16 cellular contexts compared by ENCODE assay signal in the genomic region with DNA sequence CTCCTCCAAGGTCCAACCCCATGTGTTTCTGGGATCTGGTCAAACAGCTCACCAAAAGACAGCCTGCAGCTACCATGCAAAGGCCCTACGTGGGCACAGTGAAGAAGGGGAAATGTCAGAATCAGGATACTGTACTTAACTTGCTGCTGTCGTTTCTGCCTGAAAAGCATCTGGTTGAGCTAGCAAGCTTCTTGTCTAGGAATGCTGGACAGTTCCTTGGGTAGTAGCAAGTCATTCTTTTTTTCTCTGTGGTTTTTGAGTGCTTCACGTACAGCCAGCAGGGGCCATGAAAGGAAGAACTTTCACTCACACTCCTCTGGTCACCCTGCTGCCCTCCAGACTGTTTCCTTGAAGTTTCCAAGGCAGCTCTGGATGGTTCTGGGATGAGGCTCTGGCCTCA. TPM values are rescaled to one million over a fixed set of nuclear protein-coding genes. Genes with fewer than 3 reads are reported as not detected.
DNase-seq lines count a peak whose midpoint lies in the region; ATAC-seq and TF ChIP-seq lines count a peak whose summit lies in the region.
"Had no signal": no experiment of that assay in that cellular context is flagged by ENCODE, and none has a peak within 500 bp of the region (broad histone marks: within the 10 kb centered on the region; RNA-seq: fewer than 3 reads in every experiment).

No MANE protein-coding gene starts in this region.

- H3K4me3 ChIP-seq in gastroesophageal sphincter: no peak overlapping the region
- H3K4me3 ChIP-seq: coronary artery, skin epidermis had no signal

- H3K27me3 Mint-ChIP-seq in CD4-positive, alpha-beta T cell: no peaks in the 10 kb centered on the region
- H3K27me3 Mint-ChIP-seq in activated CD8-positive, alpha-beta T cell treated with anti-CD3 and anti-CD28 coated beads, Interleukin-2, amount 10 ng/mL, durations not matched to agents 7 days and 5 days (ENCODE audit: low read depth): no peaks in the 10 kb centered on the region
- H3K27me3 Mint-ChIP-seq: activated CD4-positive, alpha-beta memory T cell treated with anti-CD3 and anti-CD28 coated beads, Interleukin-2, amount 10 ng/mL, durations not matched to agents 7 days and 5 days had no signal

- peaks cover 0 to 26% of the 10 kb centered on the region in 2 donors for H3K36me3 ChIP-seq in gastroesophageal sphincter

- ATAC-seq in CD4-positive, alpha-beta T cell (ENCODE audit: poor library complexity): no peak
- ATAC-seq in gastroesophageal sphincter (no peak), HG03039 (IDR thresholded peaks at IDR 0.05; ENCODE audit: unreplicated experiment) (no peak)
- ATAC-seq in activated CD8-positive, alpha-beta T cell treated with anti-CD3 and anti-CD28 coated beads, Interleukin-2, amount 10 ng/mL, durations not matched to agents 7 days and 5 days: no peak
- ATAC-seq: foreskin keratinocyte had no signal

- no peak for TF ChIP-seq CTCF in CD4-positive, alpha-beta T cell (IDR thresholded peaks at IDR 0.05)
- TF ChIP-seq CTCF in gastroesophageal sphincter (IDR thresholded peaks at IDR 0.05): no peak

- TF ChIP-seq EP300 in Ishikawa (IDR thresholded peaks at IDR 0.05; ENCODE audit: borderline replicate concordance) (no peak), gastroesophageal sphincter (IDR thresholded peaks at IDR 0.05) (no peak)

- peaks cover 84% of the 10 kb centered on the region for H3K4me1 Mint-ChIP-seq in CD4-positive, alpha-beta T cell (ENCODE audit: low read depth)
- H3K4me1 Mint-ChIP-seq in activated CD8-positive, alpha-beta T cell treated with anti-CD3 and anti-CD28 coated beads, Interleukin-2, amount 10 ng/mL, durations not matched to agents 7 days and 5 days (ENCODE audit: low read depth): peaks cover 66% of the 10 kb centered on the region

- no peaks in the 10 kb centered on the region for H3K9me3 ChIP-seq in CD4-positive, alpha-beta T cell (ENCODE audit: control insufficient read depth, low read length)
- H3K9me3 ChIP-seq in gastroesophageal sphincter: no peaks in the 10 kb centered on the region

- no peak for TF ChIP-seq RAD21 in Ishikawa (IDR thresholded peaks at IDR 0.05; ENCODE audit: low read depth)

- H3K27me3 ChIP-seq in CD4-positive, alpha-beta T cell (ENCODE audit: control insufficient read depth, insufficient read depth, low read length): no peaks in the 10 kb centered on the region
- no peaks in the 10 kb centered on the region for H3K27me3 ChIP-seq in gastroesophageal sphincter
- H3K27me3 ChIP-seq: foreskin keratinocyte had no signal

- peaks cover 0 to 59% (median 25%) of the 10 kb centered on the region in 3 donors for H3K4me1 ChIP-seq in gastroesophageal sphincter

- H3K4me3 Mint-ChIP-seq in CD4-positive, alpha-beta T cell: peak overlapping the region; percentile 42
- no peak overlapping the region for H3K4me3 Mint-ChIP-seq in activated CD8-positive, alpha-beta T cell treated with anti-CD3 and anti-CD28 coated beads, Interleukin-2, amount 10 ng/mL, durations not matched to agents 7 days and 5 days
- H3K4me3 Mint-ChIP-seq: activated CD4-positive, alpha-beta memory T cell treated with anti-CD3 and anti-CD28 coated beads, Interleukin-2, amount 10 ng/mL, durations not matched to agents 7 days and 5 days; nephron had no signal

- intact Hi-C loops in CD4-positive, alpha-beta T cell (cut with DNase I, micrococcal nuclease): no loop called here

- no peak for TF ChIP-seq POLR2A in gastroesophageal sphincter (IDR thresholded peaks at IDR 0.05)

- peaks cover 59% of the 10 kb centered on the region for H3K36me3 Mint-ChIP-seq in CD4-positive, alpha-beta T cell (ENCODE audit: low read depth)
- peaks cover 58% of the 10 kb centered on the region for H3K36me3 Mint-ChIP-seq in activated CD8-positive, alpha-beta T cell treated with anti-CD3 and anti-CD28 coated beads, Interleukin-2, amount 10 ng/mL, durations not matched to agents 7 days and 5 days (ENCODE audit: low read depth)

- POLR2A ChIA-PET in CD4-positive, alpha-beta T cell (lab: Charles Lee): interaction anchor here (0.9 to 2.2 kb wide), 4 partner anchors 39 to 55 kb away, joined by 3 to 10 read pairs (median 4); a partner anchor contains a TSS
- POLR2A ChIA-PET in activated CD8-positive, alpha-beta T cell treated with anti-CD3 and anti-CD28 coated beads, Interleukin-2, amount 10 ng/mL, durations not matched to agents 7 days and 5 days (lab: Charles Lee): interaction anchor here (0.6 to 1.0 kb wide), 2 partner anchors 25 to 125 kb away, joined by 3 read pairs; a partner anchor contains a TSS

- DNase-seq in CD4-positive, alpha-beta T cell: no peak
- DNase-seq in astrocyte of the hippocampus (ENCODE audit: low read depth, low spot score) (peak; percentile 65), iris pigment epithelial cell (ENCODE audit: low read depth) (peak; percentile 64), C1 segment of cervical spinal cord (lab: John Stamatoyannopoulos, UW) (no peak)
- no peak for DNase-seq in activated CD8-positive, alpha-beta T cell treated with anti-CD3 and anti-CD28 coated beads, Interleukin-2, amount 10 ng/mL, durations not matched to agents 7 days and 5 days
- DNase-seq: activated CD4-positive, alpha-beta memory T cell treated with anti-CD3 and anti-CD28 coated beads, Interleukin-2, amount 10 ng/mL, durations not matched to agents 7 days and 5 days; foreskin keratinocyte; NCI-H446; substantia nigra had no signal

- H3K9me3 Mint-ChIP-seq in CD4-positive, alpha-beta T cell: no peaks in the 10 kb centered on the region
- H3K9me3 Mint-ChIP-seq in activated CD8-positive, alpha-beta T cell treated with anti-CD3 and anti-CD28 coated beads, Interleukin-2, amount 10 ng/mL, durations not matched to agents 7 days and 5 days (ENCODE audit: insufficient read depth): no peaks in the 10 kb centered on the region
- H3K9me3 Mint-ChIP-seq: activated CD4-positive, alpha-beta memory T cell treated with anti-CD3 and anti-CD28 coated beads, Interleukin-2, amount 10 ng/mL, durations not matched to agents 7 days and 5 days had no signal

- peak overlapping the region; percentile 78 for H3K27ac Mint-ChIP-seq in CD4-positive, alpha-beta T cell
- no peak overlapping the region for H3K27ac Mint-ChIP-seq in activated CD8-positive, alpha-beta T cell treated with anti-CD3 and anti-CD28 coated beads, Interleukin-2, amount 10 ng/mL, durations not matched to agents 7 days and 5 days
- H3K27ac Mint-ChIP-seq: activated CD4-positive, alpha-beta memory T cell treated with anti-CD3 and anti-CD28 coated beads, Interleukin-2, amount 10 ng/mL, durations not matched to agents 7 days and 5 days; nephron had no signal

- WGBS in gastroesophageal sphincter (ENCODE audit: low coverage in 1 of 2), 2 donors: 26% methylated on average over 3 of the region's 3 CpGs

- CTCF ChIA-PET in CD4-positive, alpha-beta T cell (lab: Charles Lee): interaction anchor here (0.8 to 2.1 kb wide), 4 partner anchors 26 to 62 kb away, joined by 3 to 11 read pairs (median 4); a partner anchor contains a TSS
- CTCF ChIA-PET in activated CD8-positive, alpha-beta T cell treated with anti-CD3 and anti-CD28 coated beads, Interleukin-2, amount 10 ng/mL, durations not matched to agents 7 days and 5 days (lab: Charles Lee): interaction anchor here (0.7 to 13.1 kb wide), 6 partner anchors 14 to 413 kb away, joined by 3 to 111 read pairs (median 4); a partner anchor contains a TSS

- H3K27ac ChIP-seq in CD4-positive, alpha-beta T cell (ENCODE audit: low read depth, low read length): no peak overlapping the region
- H3K27ac ChIP-seq in gastroesophageal sphincter: no peak overlapping the region
- H3K27ac ChIP-seq: coronary artery, foreskin keratinocyte, HL-60 had no signal

TF ChIP-seq in Ishikawa, 13 proteins besides CTCF, POLR2A, EP300 and RAD21:
- no peak for TF ChIP-seq FOXM1 (IDR thresholded peaks at IDR 0.05; ENCODE audit: borderline replicate concordance, low read depth)
- TF ChIP-seq, protein P1, sequence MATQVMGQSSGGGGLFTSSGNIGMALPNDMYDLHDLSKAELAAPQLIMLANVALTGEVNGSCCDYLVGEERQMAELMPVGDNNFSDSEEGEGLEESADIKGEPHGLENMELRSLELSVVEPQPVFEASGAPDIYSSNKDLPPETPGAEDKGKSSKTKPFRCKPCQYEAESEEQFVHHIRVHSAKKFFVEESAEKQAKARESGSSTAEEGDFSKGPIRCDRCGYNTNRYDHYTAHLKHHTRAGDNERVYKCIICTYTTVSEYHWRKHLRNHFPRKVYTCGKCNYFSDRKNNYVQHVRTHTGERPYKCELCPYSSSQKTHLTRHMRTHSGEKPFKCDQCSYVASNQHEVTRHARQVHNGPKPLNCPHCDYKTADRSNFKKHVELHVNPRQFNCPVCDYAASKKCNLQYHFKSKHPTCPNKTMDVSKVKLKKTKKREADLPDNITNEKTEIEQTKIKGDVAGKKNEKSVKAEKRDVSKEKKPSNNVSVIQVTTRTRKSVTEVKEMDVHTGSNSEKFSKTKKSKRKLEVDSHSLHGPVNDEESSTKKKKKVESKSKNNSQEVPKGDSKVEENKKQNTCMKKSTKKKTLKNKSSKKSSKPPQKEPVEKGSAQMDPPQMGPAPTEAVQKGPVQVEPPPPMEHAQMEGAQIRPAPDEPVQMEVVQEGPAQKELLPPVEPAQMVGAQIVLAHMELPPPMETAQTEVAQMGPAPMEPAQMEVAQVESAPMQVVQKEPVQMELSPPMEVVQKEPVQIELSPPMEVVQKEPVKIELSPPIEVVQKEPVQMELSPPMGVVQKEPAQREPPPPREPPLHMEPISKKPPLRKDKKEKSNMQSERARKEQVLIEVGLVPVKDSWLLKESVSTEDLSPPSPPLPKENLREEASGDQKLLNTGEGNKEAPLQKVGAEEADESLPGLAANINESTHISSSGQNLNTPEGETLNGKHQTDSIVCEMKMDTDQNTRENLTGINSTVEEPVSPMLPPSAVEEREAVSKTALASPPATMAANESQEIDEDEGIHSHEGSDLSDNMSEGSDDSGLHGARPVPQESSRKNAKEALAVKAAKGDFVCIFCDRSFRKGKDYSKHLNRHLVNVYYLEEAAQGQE (IDR thresholded peaks at IDR 0.05; ENCODE audit: low read depth): peak; percentile 76

RNA-seq across cellular contexts. Expression of a gene that starts 24.7 kb away (rescaled TPM):
- total RNA-seq in CD4-positive, alpha-beta T cell: not detected
- total RNA-seq in gastroesophageal sphincter: under 1 TPM in 3 of 4 donors, not detected in 1; 0.16 to 0.74 (median 0.58) TPM
- total RNA-seq in activated CD8-positive, alpha-beta T cell treated with anti-CD3 and anti-CD28 coated beads, Interleukin-2, amount 10 ng/mL, durations not matched to agents 7 days and 5 days: under 1 TPM; 0.55 to 0.60 TPM
- total RNA-seq: activated CD4-positive, alpha-beta memory T cell treated with anti-CD3 and anti-CD28 coated beads, Interleukin-2, amount 10 ng/mL, durations not matched to agents 7 days and 5 days had no signal

RNA-seq across cellular contexts. Expression of a gene that starts 46.6 kb away (rescaled TPM):
- total RNA-seq in CD4-positive, alpha-beta T cell: 10 to 100 TPM; 11.8 to 14.0 TPM
- total RNA-seq in gastroesophageal sphincter: 10 to 100 TPM in 1 of 4 donors, 1 to 10 TPM in 3; 3.8 to 12.5 (median 8.5) TPM
- 10 to 100 TPM; 42.6 to 44.9 TPM for total RNA-seq in activated CD8-positive, alpha-beta T cell treated with anti-CD3 and anti-CD28 coated beads, Interleukin-2, amount 10 ng/mL, durations not matched to agents 7 days and 5 days

RNA-seq across cellular contexts. Expression of a gene that starts 53.3 kb away (rescaled TPM):
- 10 to 100 TPM; 18.4 to 21.0 TPM for total RNA-seq in CD4-positive, alpha-beta T cell
- 10 to 100 TPM; 17.4 to 42.5 (median 23.8) TPM for total RNA-seq in gastroesophageal sphincter
- total RNA-seq in activated CD8-positive, alpha-beta T cell treated with anti-CD3 and anti-CD28 coated beads, Interleukin-2, amount 10 ng/mL, durations not matched to agents 7 days and 5 days: 10 to 100 TPM; 62.1 to 68.6 TPM

Comparison
In these comparisons a context has a peak if more than half of its experiments do, and no peak if none do; other contexts are left out.
1. DNase-seq: peak in astrocyte of the hippocampus (single experiment) and iris pigment epithelial cell (single experiment); none in CD4-positive, alpha-beta T cell (0 of 10), C1 segment of cervical spinal cord (0 of 14) and activated CD8-positive, alpha-beta T cell treated with anti-CD3 and anti-CD28 coated beads, Interleukin-2, amount 10 ng/mL, durations not matched to agents 7 days and 5 days (single experiment).